Comparison of ENCODE assay signal across 8 cellular contexts in the genomic region with DNA sequence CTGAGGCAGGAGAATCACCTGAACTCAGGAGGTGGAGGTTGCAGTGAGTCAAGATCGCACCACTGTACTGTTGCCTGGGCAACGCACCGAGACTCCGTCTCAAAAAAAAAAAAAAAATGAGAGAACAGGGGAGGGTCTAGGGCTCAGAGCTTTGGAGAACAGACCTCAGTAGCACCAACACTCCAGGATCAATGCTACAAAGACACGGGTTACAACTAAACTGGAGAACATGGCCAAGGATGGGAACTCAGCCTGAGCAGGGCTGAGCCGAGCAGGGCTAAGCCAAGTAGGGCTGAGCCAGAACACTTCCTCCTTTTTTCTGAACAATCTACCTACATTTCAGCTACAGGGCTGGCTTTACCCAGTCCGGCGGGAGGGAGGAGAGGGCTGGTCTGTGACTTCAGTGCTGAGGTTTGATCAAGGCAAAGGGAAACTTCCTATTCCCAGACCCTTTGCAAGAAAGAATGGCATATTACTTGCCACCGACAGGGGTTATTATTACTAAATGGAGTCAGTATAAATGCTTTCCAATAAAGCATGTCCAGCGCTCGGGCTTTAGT. TPM values are rescaled to one million over a fixed set of nuclear protein-coding genes. Genes with fewer than 3 reads are reported as not detected.
DNase-seq lines count a peak whose midpoint lies in the region; ATAC-seq and TF ChIP-seq lines count a peak whose summit lies in the region.

No MANE protein-coding gene starts in this region.

- H3K36me3 ChIP-seq in BLaER1, result peaks cover 14% of the 10 kb centered on the region
- no peaks in the 10 kb centered on the region for H3K36me3 ChIP-seq in liver (ENCODE audit: control insufficient read depth in 4 of 4, insufficient read depth in 3 of 4, low read depth in 1 of 4, low read length in 3 of 4)
- H3K36me3 ChIP-seq in thymus (ENCODE audit: control insufficient read depth, insufficient read depth), result no peaks in the 10 kb centered on the region

- DNase-seq in SKM-1 (lab: John Stamatoyannopoulos, UW; ENCODE audit: unreplicated experiment), result peak; percentile 90
- DNase-seq in MCF 10A (ENCODE audit: unreplicated experiment), result no peak
- DNase-seq in glomerular visceral epithelial cell (ENCODE audit: extremely low spot score), result no peak

- no peak for TF ChIP-seq RAD21 in liver (IDR thresholded peaks at IDR 0.05)

- intact Hi-C loops in MCF 10A (cut with micrococcal nuclease), result no loop called here

- CTCF ChIA-PET in MCF 10A (lab: Yijun Ruan, JAX), result interaction anchor here (0.6 to 1.5 kb wide), 4 partner anchors 18 to 232 kb away, joined by 3 to 7 read pairs (median 4); no protein-coding TSS in a partner anchor

- BruUV-seq in MCF 10A (replicated peaks; lab: Mats Ljungman, UMichigan), result no TSS peak

- H3K27ac Mint-ChIP-seq in MCF 10A (ENCODE audit: low read depth, unreplicated experiment), result peak overlapping the region; percentile 99

- H3K4me1 ChIP-seq in BLaER1 (peaks cover 97% of the 10 kb centered on the region), liver (ENCODE audit: control insufficient read depth in 4 of 4, insufficient read depth in 4 of 4, low read length in 3 of 4) (peaks cover 0 to 4% (median 1%) of the 10 kb centered on the region in 4 donors), thymus (ENCODE audit: control insufficient read depth, insufficient read depth, low read length) (peaks cover 61% of the 10 kb centered on the region)

- no peak for TF ChIP-seq CTCF in MCF 10A (IDR thresholded peaks at IDR 0.05; ENCODE audit: unreplicated experiment)
- TF ChIP-seq CTCF in liver (IDR thresholded peaks at IDR 0.05; ENCODE audit: low read depth, low read length, missing input control), result no peak

- peak overlapping the region; percentile 95 for H3K4me2 ChIP-seq in BLaER1

- H3K9ac ChIP-seq in BLaER1 (peak overlapping the region; percentile 86), liver (ENCODE audit: low read depth in 1 of 2, low read length in 2 of 2) (no peak overlapping the region)

- no peaks in the 10 kb centered on the region for H3K9me3 Mint-ChIP-seq in MCF 10A (ENCODE audit: unreplicated experiment)

- 60% methylated on average over 11 of the region's 11 CpGs for WGBS in liver
- 3% methylated on average over 11 of the region's 11 CpGs for WGBS in thymus

- no peaks in the 10 kb centered on the region for H3K36me3 Mint-ChIP-seq in MCF 10A (ENCODE audit: insufficient read depth, unreplicated experiment)

- H3K27me3 ChIP-seq in BLaER1 (no peaks in the 10 kb centered on the region), liver (ENCODE audit: control insufficient read depth in 4 of 4, insufficient read depth in 4 of 4, low read length in 3 of 4) (no peaks in the 10 kb centered on the region), thymus (ENCODE audit: control insufficient read depth, insufficient read depth) (no peaks in the 10 kb centered on the region)

- peak overlapping the region; percentile 95 for H3K4me3 Mint-ChIP-seq in MCF 10A (ENCODE audit: unreplicated experiment)

- no peaks in the 10 kb centered on the region for H4K20me1 ChIP-seq in BLaER1

- peaks cover 16% of the 10 kb centered on the region for H3K4me1 Mint-ChIP-seq in MCF 10A (ENCODE audit: insufficient read depth, unreplicated experiment)

- ATAC-seq in GM19351 (IDR thresholded peaks at IDR 0.05; ENCODE audit: unreplicated experiment) (peak; percentile 35), HG03354 (IDR thresholded peaks at IDR 0.05; ENCODE audit: poor library complexity, severe bottlenecking, unreplicated experiment) (peak; percentile 50)

- POLR2A ChIA-PET in MCF 10A (lab: Yijun Ruan, JAX), result interaction anchor here (0.6 to 4.1 kb wide), 7 partner anchors 20 to 522 kb away, joined by 3 to 28 read pairs (median 5); a partner anchor contains a TSS

- peak overlapping the region; percentile 66 for H3K4me3 ChIP-seq in BLaER1
- peak overlapping the region in 1 of 3 donors; percentile 35 for H3K4me3 ChIP-seq in liver (ENCODE audit: low read depth in 1 of 3, low read length in 3 of 3)
- peak overlapping the region; percentile 53 for H3K4me3 ChIP-seq in thymus (ENCODE audit: low read length)

- H3K27ac ChIP-seq in BLaER1 (peak overlapping the region; percentile 96), liver (ENCODE audit: low read depth in 1 of 2, low read length in 2 of 2) (peak overlapping the region; percentile 67 to 75), thymus (ENCODE audit: low read depth) (peak overlapping the region; percentile 99)

- no peaks in the 10 kb centered on the region for H3K27me3 Mint-ChIP-seq in MCF 10A (ENCODE audit: insufficient read depth, unreplicated experiment)

- H3K9me3 ChIP-seq in BLaER1 (no peaks in the 10 kb centered on the region), liver (ENCODE audit: control insufficient read depth in 4 of 4, low read length in 3 of 4) (no peaks in the 10 kb centered on the region), thymus (ENCODE audit: control insufficient read depth) (no peaks in the 10 kb centered on the region)

TF ChIP-seq in liver, 16 proteins besides CTCF, POLR2A, EP300 and RAD21:
- TF ChIP-seq, protein P1, sequence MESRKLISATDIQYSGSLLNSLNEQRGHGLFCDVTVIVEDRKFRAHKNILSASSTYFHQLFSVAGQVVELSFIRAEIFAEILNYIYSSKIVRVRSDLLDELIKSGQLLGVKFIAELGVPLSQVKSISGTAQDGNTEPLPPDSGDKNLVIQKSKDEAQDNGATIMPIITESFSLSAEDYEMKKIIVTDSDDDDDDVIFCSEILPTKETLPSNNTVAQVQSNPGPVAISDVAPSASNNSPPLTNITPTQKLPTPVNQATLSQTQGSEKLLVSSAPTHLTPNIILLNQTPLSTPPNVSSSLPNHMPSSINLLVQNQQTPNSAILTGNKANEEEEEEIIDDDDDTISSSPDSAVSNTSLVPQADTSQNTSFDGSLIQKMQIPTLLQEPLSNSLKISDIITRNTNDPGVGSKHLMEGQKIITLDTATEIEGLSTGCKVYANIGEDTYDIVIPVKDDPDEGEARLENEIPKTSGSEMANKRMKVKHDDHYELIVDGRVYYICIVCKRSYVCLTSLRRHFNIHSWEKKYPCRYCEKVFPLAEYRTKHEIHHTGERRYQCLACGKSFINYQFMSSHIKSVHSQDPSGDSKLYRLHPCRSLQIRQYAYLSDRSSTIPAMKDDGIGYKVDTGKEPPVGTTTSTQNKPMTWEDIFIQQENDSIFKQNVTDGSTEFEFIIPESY (IDR thresholded peaks at IDR 0.05), result no peak
- TF ChIP-seq TAF1 (conservative IDR thresholded peaks at IDR 0.05), result no peak
- no peak for TF ChIP-seq FOXA1 (IDR thresholded peaks at IDR 0.05)
- TF ChIP-seq, protein P2, sequence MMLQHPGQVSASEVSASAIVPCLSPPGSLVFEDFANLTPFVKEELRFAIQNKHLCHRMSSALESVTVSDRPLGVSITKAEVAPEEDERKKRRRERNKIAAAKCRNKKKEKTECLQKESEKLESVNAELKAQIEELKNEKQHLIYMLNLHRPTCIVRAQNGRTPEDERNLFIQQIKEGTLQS (IDR thresholded peaks at IDR 0.05), result no peak
- no peak for TF ChIP-seq FOXA2 (IDR thresholded peaks at IDR 0.05)
- no peak for TF ChIP-seq JUND (IDR thresholded peaks at IDR 0.05)
- TF ChIP-seq NR2F2 (IDR thresholded peaks at IDR 0.05), result no peak
- no peak for TF ChIP-seq SP1 (IDR thresholded peaks at IDR 0.05)
- no peak for TF ChIP-seq YY1 (IDR thresholded peaks at IDR 0.05)
- TF ChIP-seq EGR1 (IDR thresholded peaks at IDR 0.05; ENCODE audit: low read depth in 2 of 2), result no peak
- TF ChIP-seq, protein P3, sequence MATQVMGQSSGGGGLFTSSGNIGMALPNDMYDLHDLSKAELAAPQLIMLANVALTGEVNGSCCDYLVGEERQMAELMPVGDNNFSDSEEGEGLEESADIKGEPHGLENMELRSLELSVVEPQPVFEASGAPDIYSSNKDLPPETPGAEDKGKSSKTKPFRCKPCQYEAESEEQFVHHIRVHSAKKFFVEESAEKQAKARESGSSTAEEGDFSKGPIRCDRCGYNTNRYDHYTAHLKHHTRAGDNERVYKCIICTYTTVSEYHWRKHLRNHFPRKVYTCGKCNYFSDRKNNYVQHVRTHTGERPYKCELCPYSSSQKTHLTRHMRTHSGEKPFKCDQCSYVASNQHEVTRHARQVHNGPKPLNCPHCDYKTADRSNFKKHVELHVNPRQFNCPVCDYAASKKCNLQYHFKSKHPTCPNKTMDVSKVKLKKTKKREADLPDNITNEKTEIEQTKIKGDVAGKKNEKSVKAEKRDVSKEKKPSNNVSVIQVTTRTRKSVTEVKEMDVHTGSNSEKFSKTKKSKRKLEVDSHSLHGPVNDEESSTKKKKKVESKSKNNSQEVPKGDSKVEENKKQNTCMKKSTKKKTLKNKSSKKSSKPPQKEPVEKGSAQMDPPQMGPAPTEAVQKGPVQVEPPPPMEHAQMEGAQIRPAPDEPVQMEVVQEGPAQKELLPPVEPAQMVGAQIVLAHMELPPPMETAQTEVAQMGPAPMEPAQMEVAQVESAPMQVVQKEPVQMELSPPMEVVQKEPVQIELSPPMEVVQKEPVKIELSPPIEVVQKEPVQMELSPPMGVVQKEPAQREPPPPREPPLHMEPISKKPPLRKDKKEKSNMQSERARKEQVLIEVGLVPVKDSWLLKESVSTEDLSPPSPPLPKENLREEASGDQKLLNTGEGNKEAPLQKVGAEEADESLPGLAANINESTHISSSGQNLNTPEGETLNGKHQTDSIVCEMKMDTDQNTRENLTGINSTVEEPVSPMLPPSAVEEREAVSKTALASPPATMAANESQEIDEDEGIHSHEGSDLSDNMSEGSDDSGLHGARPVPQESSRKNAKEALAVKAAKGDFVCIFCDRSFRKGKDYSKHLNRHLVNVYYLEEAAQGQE (IDR thresholded peaks at IDR 0.05), result no peak
- no peak for TF ChIP-seq HNF4A (conservative IDR thresholded peaks at IDR 0.05)
- TF ChIP-seq, protein P4, sequence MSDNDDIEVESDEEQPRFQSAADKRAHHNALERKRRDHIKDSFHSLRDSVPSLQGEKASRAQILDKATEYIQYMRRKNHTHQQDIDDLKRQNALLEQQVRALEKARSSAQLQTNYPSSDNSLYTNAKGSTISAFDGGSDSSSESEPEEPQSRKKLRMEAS (IDR thresholded peaks at IDR 0.05), result no peak
- no peak for TF ChIP-seq HNF4G (IDR thresholded peaks at IDR 0.05)
- TF ChIP-seq RXRA (IDR thresholded peaks at IDR 0.05), result no peak
TF ChIP-seq in liver: peak in this region for 0.

RNA-seq across cellular contexts. Expression of a gene that starts 2.9 kb away (rescaled TPM):
- total RNA-seq in MCF 10A (2022) (32.8 and 35.2 TPM in 2 replicates), liver (10 to 100 TPM; 12.2 to 15.1 TPM)
- polyA plus RNA-seq in liver (1 to 10 TPM; 4.5 to 5.2 TPM), thymus (41.1 TPM)
